Comparison of ENCODE assay signal across 29 cellular contexts in the genomic region with DNA sequence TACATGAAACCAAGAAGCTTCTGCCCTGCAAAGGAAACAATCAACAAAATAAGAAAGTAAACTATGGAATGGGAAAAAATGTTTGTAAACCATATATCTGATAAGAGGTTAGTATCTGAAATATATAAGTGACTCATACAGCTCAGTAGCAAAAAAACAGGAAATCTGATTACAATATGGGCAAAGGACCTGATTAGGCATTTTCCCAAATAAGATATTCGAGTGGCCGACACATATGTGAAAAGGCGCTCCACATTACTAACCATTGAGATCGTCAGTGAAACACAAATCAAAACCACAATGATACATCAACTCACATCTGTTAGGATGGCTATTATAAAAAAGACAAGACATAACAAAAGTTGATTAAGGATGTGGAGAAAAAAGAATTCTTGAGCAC.
DNase-seq lines count a peak whose midpoint lies in the region; ATAC-seq, FAIRE-seq and TF ChIP-seq lines count a peak whose summit lies in the region.
"Had no signal": no experiment of that assay in that cellular context is flagged by ENCODE, and none has a peak within 500 bp of the region (broad histone marks: within the 10 kb centered on the region; RNA-seq: fewer than 3 reads in every experiment).

No MANE protein-coding gene starts in this region.

- no peak overlapping the region for H3K27ac Mint-ChIP-seq in WTC11
- H3K27ac Mint-ChIP-seq: activated naive CD8-positive, alpha-beta T cell treated with anti-CD3 and anti-CD28 coated beads, Interleukin-2, amount 50 U/mL, for 24 hours; CD4-positive, alpha-beta memory T cell; effector memory CD8-positive, alpha-beta T cell; T-helper 1 cell treated with Interleukin-12 subunit alpha and Interleukin-12 subunit beta and Interleukin-4 antibody, amounts not matched to agents 30 μg/mL and 1 μg/mL, for 36 hours had no signal

- H4K91ac ChIP-seq in mesenchymal stem cell (ENCODE audit: low read length): no peak overlapping the region

- H2BK15ac ChIP-seq in mesenchymal stem cell (ENCODE audit: low read depth, poor library complexity, severe bottlenecking): no peak overlapping the region

- no peak overlapping the region for H3K4ac ChIP-seq in mesenchymal stem cell (ENCODE audit: low read depth in 1 of 2, low read length in 2 of 2)

- TF ChIP-seq POLR2A in endothelial cell of umbilical vein (IDR thresholded peaks at IDR 0.05; ENCODE audit: low read depth, low read length): no peak

- BruUV-seq in endothelial cell of umbilical vein (replicated peaks; lab: Mats Ljungman, UMichigan): no TSS peak

- intact Hi-C loops in endothelial cell of umbilical vein (cut with micrococcal nuclease): loop anchor here (1.0 to 5.0 kb wide), 5 partner anchors 45 to 489 kb away; no protein-coding TSS in a partner anchor

- no peaks in the 10 kb centered on the region for H3K79me2 ChIP-seq in endothelial cell of umbilical vein (ENCODE audit: control insufficient read depth, insufficient read depth, low read length)

- no peaks in the 10 kb centered on the region for H3K79me1 ChIP-seq in mesenchymal stem cell (replicated peaks; ENCODE audit: low read length, poor library complexity, severe bottlenecking)

- no peak overlapping the region for H2BK12ac ChIP-seq in mesenchymal stem cell (ENCODE audit: low read length in 2 of 2)

- no peak overlapping the region for H3K4me3 Mint-ChIP-seq in WTC11
- H3K4me3 Mint-ChIP-seq: activated naive CD8-positive, alpha-beta T cell treated with anti-CD3 and anti-CD28 coated beads, Interleukin-2, amount 50 U/mL, for 24 hours; CD4-positive, alpha-beta memory T cell; effector memory CD8-positive, alpha-beta T cell; neural crest cell; T-helper 1 cell treated with Interleukin-12 subunit alpha and Interleukin-12 subunit beta and Interleukin-4 antibody, amounts not matched to agents 30 μg/mL and 1 μg/mL, for 36 hours had no signal

- H3K4me1 Mint-ChIP-seq in WTC11: no peaks in the 10 kb centered on the region
- H3K4me1 Mint-ChIP-seq: activated naive CD8-positive, alpha-beta T cell treated with anti-CD3 and anti-CD28 coated beads, Interleukin-2, amount 50 U/mL, for 24 hours; CD4-positive, alpha-beta memory T cell; neural crest cell had no signal

- no peak for TF ChIP-seq CTCF in endothelial cell of umbilical vein (IDR thresholded peaks at IDR 0.05; ENCODE audit: extremely low read depth in 1 of 2, insufficient read depth in 1 of 2, low read depth in 1 of 2, low read length in 2 of 2)
- no peak for TF ChIP-seq CTCF in WTC11 (IDR thresholded peaks at IDR 0.05)
- no peak for TF ChIP-seq CTCF in GM10266 (IDR thresholded peaks at IDR 0.05; ENCODE audit: control insufficient read depth, insufficient read depth, low read depth, missing control alignments)

- no peak overlapping the region for H4K8ac ChIP-seq in mesenchymal stem cell (ENCODE audit: low read length)

- H3K4me3 ChIP-seq in endothelial cell of umbilical vein (replicated peaks in 1 of 3; ENCODE audit: insufficient read depth in 1 of 3, low read depth in 1 of 3, low read length in 3 of 3) (no peak overlapping the region), mesenchymal stem cell (ENCODE audit: insufficient read depth in 1 of 2, low read depth in 1 of 2, low read length in 2 of 2) (no peak overlapping the region)
- H3K4me3 ChIP-seq: colonic mucosa, esophagus muscularis mucosa, lower lobe of right lung, SJCRH30 had no signal

- no peaks in the 10 kb centered on the region for H3K9me1 ChIP-seq in endothelial cell of umbilical vein (replicated peaks; ENCODE audit: control insufficient read depth, extremely low read depth, insufficient read depth, low read length)

- H3K23ac ChIP-seq in mesenchymal stem cell (ENCODE audit: low read length in 2 of 2): no peak overlapping the region

- H3K9me3 Mint-ChIP-seq in WTC11: peaks cover 12% of the 10 kb centered on the region
- H3K9me3 Mint-ChIP-seq: effector memory CD8-positive, alpha-beta T cell; neural crest cell had no signal

- no peak overlapping the region for H2BK5ac ChIP-seq in mesenchymal stem cell (ENCODE audit: low read depth, low read length, poor library complexity, severe bottlenecking)

- H3K18ac ChIP-seq in mesenchymal stem cell (ENCODE audit: low read depth in 1 of 2, low read length in 2 of 2): no peak overlapping the region

- H3K27ac ChIP-seq in endothelial cell of umbilical vein (ENCODE audit: insufficient read depth, low read depth, low read length): peak overlapping the region; percentile 61
- no peak overlapping the region for H3K27ac ChIP-seq in mesenchymal stem cell (ENCODE audit: low read length, poor library complexity, severe bottlenecking)
- H3K27ac ChIP-seq: colonic mucosa, esophagus muscularis mucosa, lower lobe of right lung, SJCRH30 had no signal

- POLR2A ChIA-PET in endothelial cell of umbilical vein (lab: Charles Lee): no interaction called here
- POLR2A ChIA-PET in WTC11 (lab: Charles Lee): no interaction called here

- H3K4me2 ChIP-seq in endothelial cell of umbilical vein (ENCODE audit: insufficient read depth, low read length) (peak overlapping the region; percentile 2), mesenchymal stem cell (ENCODE audit: low read length, poor library complexity, severe bottlenecking) (no peak overlapping the region)

- no peaks in the 10 kb centered on the region for H3K9me3 ChIP-seq in endothelial cell of umbilical vein (replicated peaks; ENCODE audit: control insufficient read depth, insufficient read depth, low read length)
- peaks cover 3% of the 10 kb centered on the region for H3K9me3 ChIP-seq in mesenchymal stem cell (ENCODE audit: control insufficient read depth, low read length)
- H3K9me3 ChIP-seq: esophagus muscularis mucosa, lower lobe of right lung, SJCRH30 had no signal

- H3K27me3 Mint-ChIP-seq in WTC11 (ENCODE audit: low read depth): no peaks in the 10 kb centered on the region
- H3K27me3 Mint-ChIP-seq: activated naive CD8-positive, alpha-beta T cell treated with anti-CD3 and anti-CD28 coated beads, Interleukin-2, amount 50 U/mL, for 24 hours; CD4-positive, alpha-beta memory T cell; effector memory CD8-positive, alpha-beta T cell had no signal

- no peak overlapping the region for H3K14ac ChIP-seq in mesenchymal stem cell (ENCODE audit: low read length in 2 of 2)

- H3K9ac ChIP-seq in endothelial cell of umbilical vein (replicated peaks; ENCODE audit: extremely low read depth, insufficient read depth, low read length): no peak overlapping the region
- H3K9ac ChIP-seq in mesenchymal stem cell (ENCODE audit: low read length): no peak overlapping the region

- FAIRE-seq in endothelial cell of umbilical vein (lab: Jason Lieb, UNC): peak; percentile 81
- FAIRE-seq: GM12891 had no signal

- CTCF ChIA-PET in endothelial cell of umbilical vein (lab: Charles Lee): no interaction called here
- CTCF ChIA-PET in WTC11 (lab: Charles Lee): no interaction called here

- no peak overlapping the region for H2AK5ac ChIP-seq in mesenchymal stem cell (ENCODE audit: low read length, severe bottlenecking)

- no peaks in the 10 kb centered on the region for H3K36me3 Mint-ChIP-seq in WTC11
- H3K36me3 Mint-ChIP-seq: CD4-positive, alpha-beta memory T cell had no signal

- H2BK120ac ChIP-seq in mesenchymal stem cell (ENCODE audit: low read depth, low read length): no peak overlapping the region

- ATAC-seq in WTC11: no peak
- ATAC-seq: activated naive CD8-positive, alpha-beta T cell treated with anti-CD3 and anti-CD28 coated beads, Interleukin-2, amount 50 U/mL, for 24 hours; effector memory CD8-positive, alpha-beta T cell; lower lobe of right lung; Panc1 had no signal

- H3K4me1 ChIP-seq in endothelial cell of umbilical vein (ENCODE audit: control insufficient read depth, extremely low read depth, insufficient read depth, low read length) (peaks cover 14% of the 10 kb centered on the region), mesenchymal stem cell (ENCODE audit: control insufficient read depth, insufficient read depth, low read depth, low read length) (no peaks in the 10 kb centered on the region)
- H3K4me1 ChIP-seq: colonic mucosa, esophagus muscularis mucosa, lower lobe of right lung, SJCRH30 had no signal

- H3K36me3 ChIP-seq in endothelial cell of umbilical vein (ENCODE audit: control insufficient read depth in 2 of 2, extremely low read depth in 1 of 2, insufficient read depth in 2 of 2, low read length in 2 of 2) (no peaks in the 10 kb centered on the region), mesenchymal stem cell (ENCODE audit: control insufficient read depth in 1 of 2, insufficient read depth in 2 of 2, low read depth in 1 of 2, low read length in 2 of 2) (no peaks in the 10 kb centered on the region)
- H3K36me3 ChIP-seq: colonic mucosa, esophagus muscularis mucosa, lower lobe of right lung, SJCRH30 had no signal

- DNase-seq in GM04504 (ENCODE audit: low read depth) (peak; percentile 51), RKO (ENCODE audit: low spot score) (peak; percentile 12), endothelial cell of umbilical vein (ENCODE audit: low read depth, low spot score) (peak; percentile 93), mesenchymal stem cell (peak; percentile 54), WTC11 (ENCODE audit: low spot score) (no peak), GM10266 (ENCODE audit: extremely low spot score) (no peak), NCI-H510A (lab: John Stamatoyannopoulos, UW) (no peak)
- DNase-seq in stimulated activated CD4-positive, alpha-beta T cell treated with anti-CD3 and anti-CD28 coated beads, Interleukin-12 subunit alpha, Interleukin-12 subunit beta, amount 100 ng/mL, for 4 hours: no peak
- DNase-seq: activated CD4-positive, alpha-beta T cell treated with anti-CD3 and anti-CD28 coated beads for 4 hours; activated CD8-positive, alpha-beta memory T cell treated with anti-CD3 and anti-CD28 coated beads for 24 hours; activated gamma-delta T cell treated with Interleukin-2 at 50 U/mL for 16 hours; activated naive CD8-positive, alpha-beta T cell treated with anti-CD3 and anti-CD28 coated beads, Interleukin-2, amount 50 U/mL, for 24 hours; activated T-cell treated with anti-CD3 and anti-CD28 coated beads, Interleukin-2, amount 50 U/mL, for 1 hour; CD4-positive, alpha-beta memory T cell; colonic mucosa; effector memory CD8-positive, alpha-beta T cell; head of caudate nucleus; kidney glomerular epithelial cell; lower lobe of right lung; NCI-H1436; NK-92 treated with Interleukin-12 subunit alpha and Interleukin-12 subunit beta, amount 100 ng/mL, for 24 hours; posterior cingulate gyrus; SJCRH30; trophoblast cell had no signal

- no peaks in the 10 kb centered on the region for H4K20me1 ChIP-seq in endothelial cell of umbilical vein (replicated peaks; ENCODE audit: control insufficient read depth, extremely low read depth, insufficient read depth, low read length)

- no peaks in the 10 kb centered on the region for H3K27me3 ChIP-seq in endothelial cell of umbilical vein (ENCODE audit: control insufficient read depth in 2 of 2, insufficient read depth in 2 of 2, low read length in 2 of 2)
- H3K27me3 ChIP-seq in mesenchymal stem cell (ENCODE audit: control insufficient read depth in 1 of 2, insufficient read depth in 1 of 2, low read length in 2 of 2): no peaks in the 10 kb centered on the region
- H3K27me3 ChIP-seq: colonic mucosa, esophagus muscularis mucosa, SJCRH30 had no signal

- H2AFZ ChIP-seq in endothelial cell of umbilical vein (ENCODE audit: low read depth, low read length) (no peak overlapping the region), mesenchymal stem cell (ENCODE audit: low read depth, low read length) (no peak overlapping the region)

- WGBS in mesenchymal stem cell: 10% methylated on average over 3 of the region's 4 CpGs

- dilution Hi-C loops in endothelial cell of umbilical vein (cut with MboI; ENCODE audit: extremely low pct_ligation_motif_present, low sequenced_read_pairs): no loop called here

Comparison
In these comparisons a context has a peak if more than half of its experiments do, and no peak if none do; other contexts are left out.
1. DNase-seq: peak in GM04504 (single experiment), RKO (single experiment), endothelial cell of umbilical vein (single experiment) and mesenchymal stem cell (single experiment); none in WTC11 (single experiment), GM10266 (single experiment), NCI-H510A (single experiment) and stimulated activated CD4-positive, alpha-beta T cell treated with anti-CD3 and anti-CD28 coated beads, Interleukin-12 subunit alpha, Interleukin-12 subunit beta, amount 100 ng/mL, for 4 hours (single experiment).